9 cellular contexts compared by ENCODE assay signal in genomic region chr21:42145569-42146250, GRCh38.
DNase-seq lines count a peak whose midpoint lies in the region; TF ChIP-seq lines count a peak whose summit lies in the region.
"Had no signal": no experiment of that assay in that cellular context is flagged by ENCODE, and none has a peak within 500 bp of the region (broad histone marks: within the 10 kb centered on the region; RNA-seq: fewer than 3 reads in every experiment).

No MANE protein-coding gene starts in this region.

- H3K36me3 Mint-ChIP-seq in activated T-helper 1 cell treated with anti-CD3 and anti-CD28 coated beads, Interleukin-12 subunit alpha, Interleukin-12 subunit beta, Interleukin-2, Interleukin-4 antibody, amounts not matched to agents 30 ng/mL and 10 ng/mL and 1 ng/mL, durations not matched to agents 14 hours and 24 hours and 36 hours (ENCODE audit: low read depth), result no peaks in the 10 kb centered on the region

- TF ChIP-seq EP300 in neural cell (conservative IDR thresholded peaks at IDR 0.05; ENCODE audit: poor library complexity, severe bottlenecking) (peak; percentile 29), stomach (IDR thresholded peaks at IDR 0.05) (no peak)

- TF ChIP-seq RAD21 in neural cell (conservative IDR thresholded peaks at IDR 0.05), result peak; percentile 98

- no peak for TF ChIP-seq POLR2A in stomach (IDR thresholded peaks at IDR 0.05)

- intact Hi-C loops in activated T-helper 1 cell treated with anti-CD3 and anti-CD28 coated beads, Interleukin-12 subunit alpha, Interleukin-12 subunit beta, Interleukin-2, Interleukin-4 antibody, amounts not matched to agents 30 ng/mL and 10 ng/mL and 1 ng/mL, durations not matched to agents 14 hours and 24 hours and 36 hours (cut with micrococcal nuclease), result loop anchor here (1.0 to 5.0 kb wide), 5 partner anchors 42 to 382 kb away; no protein-coding TSS in a partner anchor
- intact Hi-C loops in stomach (cut with DNase I; ENCODE audit: low total_unique reads), result loop anchor here (5.0 kb wide), 1 partner anchor 107 kb away; no protein-coding TSS in a partner anchor

- DNase-seq in DMS 273 (lab: John Stamatoyannopoulos, UW; ENCODE audit: unreplicated experiment) (peak; percentile 82), RPMI7951 (ENCODE audit: low read depth) (peak; percentile 38), fibroblast of pulmonary artery (ENCODE audit: low read depth) (peak; percentile 75), stomach (peak; percentile 59), cortex of kidney (lab: John Stamatoyannopoulos, UW) (no peak)
- peak; percentile 55 for DNase-seq in activated T-helper 1 cell treated with anti-CD3 and anti-CD28 coated beads, Interleukin-12 subunit alpha, Interleukin-12 subunit beta, Interleukin-2, Interleukin-4 antibody, amounts not matched to agents 30 ng/mL and 10 ng/mL and 1 ng/mL, durations not matched to agents 14 hours and 24 hours and 36 hours (ENCODE audit: low spot score)

- peaks cover 10% of the 10 kb centered on the region for H3K4me1 Mint-ChIP-seq in activated T-helper 1 cell treated with anti-CD3 and anti-CD28 coated beads, Interleukin-12 subunit alpha, Interleukin-12 subunit beta, Interleukin-2, Interleukin-4 antibody, amounts not matched to agents 30 ng/mL and 10 ng/mL and 1 ng/mL, durations not matched to agents 14 hours and 24 hours and 36 hours (ENCODE audit: low read depth)

- peaks cover 0 to 6% (median 4%) of the 10 kb centered on the region in 4 donors for H3K4me1 ChIP-seq in stomach

- H3K27ac Mint-ChIP-seq in activated T-helper 1 cell treated with anti-CD3 and anti-CD28 coated beads, Interleukin-12 subunit alpha, Interleukin-12 subunit beta, Interleukin-2, Interleukin-4 antibody, amounts not matched to agents 30 ng/mL and 10 ng/mL and 1 ng/mL, durations not matched to agents 14 hours and 24 hours and 36 hours, result peak overlapping the region; percentile 25

- H3K27ac ChIP-seq in KOPT-K1 (ENCODE audit: low read depth, low read length, poor library complexity, severe bottlenecking) (peak overlapping the region; percentile 60), neural cell (ENCODE audit: low read length) (no peak overlapping the region), stomach (no peak overlapping the region)

- H4K20me1 ChIP-seq in neural cell (ENCODE audit: insufficient read depth), result no peaks in the 10 kb centered on the region

- no peaks in the 10 kb centered on the region for H3K79me2 ChIP-seq in neural cell (replicated peaks; ENCODE audit: insufficient read depth, low read length)

- H3K36me3 ChIP-seq in KOPT-K1 (ENCODE audit: insufficient read depth, low read length), result no peaks in the 10 kb centered on the region
- H3K36me3 ChIP-seq in neural cell (ENCODE audit: insufficient read depth, low read length), result no peaks in the 10 kb centered on the region
- H3K36me3 ChIP-seq in stomach, result no peaks in the 10 kb centered on the region

- H3K9ac ChIP-seq in neural cell (ENCODE audit: low read length), result peak overlapping the region; percentile 38

- TF ChIP-seq CTCF in fibroblast of pulmonary artery (IDR thresholded peaks at IDR 0.05; ENCODE audit: low read length, missing control alignments) (peak; percentile 94), neural cell (IDR thresholded peaks at IDR 0.05; ENCODE audit: poor library complexity, severe bottlenecking) (peak; percentile 97), stomach (IDR thresholded peaks at IDR 0.05) (peak in 5 of 7 experiments; percentile 92 to 96 (median 95))

- no peaks in the 10 kb centered on the region for H3K9me2 ChIP-seq in neural cell (ENCODE audit: insufficient read depth, low read length)

- peak overlapping the region; percentile 29 for H2AFZ ChIP-seq in neural cell (ENCODE audit: low read depth, low read length)

- H3K27me3 Mint-ChIP-seq in activated T-helper 1 cell treated with anti-CD3 and anti-CD28 coated beads, Interleukin-12 subunit alpha, Interleukin-12 subunit beta, Interleukin-2, Interleukin-4 antibody, amounts not matched to agents 30 ng/mL and 10 ng/mL and 1 ng/mL, durations not matched to agents 14 hours and 24 hours and 36 hours (ENCODE audit: insufficient read depth), result peaks cover 2% of the 10 kb centered on the region

- H3K4me3 ChIP-seq in fibroblast of pulmonary artery (replicated peaks; ENCODE audit: low read depth, low read length), result no peak overlapping the region
- H3K4me3 ChIP-seq in neural cell (ENCODE audit: low read length), result no peak overlapping the region
- H3K4me3 ChIP-seq in stomach, result no peak overlapping the region

- WGBS in stomach, 5 donors, result 22 to 34% (median 30%) methylated on average over 11 to 14 of the region's 14 CpGs

- no peaks in the 10 kb centered on the region for H3K27me3 ChIP-seq in neural cell (ENCODE audit: insufficient read depth, low read depth, low read length)
- peaks cover 0 to 8% (median 0%) of the 10 kb centered on the region in 3 donors for H3K27me3 ChIP-seq in stomach

- no peaks in the 10 kb centered on the region for H3K9me3 ChIP-seq in KOPT-K1 (ENCODE audit: insufficient read depth, low read length, poor library complexity, severe bottlenecking)
- H3K9me3 ChIP-seq in neural cell (ENCODE audit: low read length), result no peaks in the 10 kb centered on the region
- H3K9me3 ChIP-seq in stomach, result no peaks in the 10 kb centered on the region

- no peak overlapping the region for H3K4me3 Mint-ChIP-seq in activated T-helper 1 cell treated with anti-CD3 and anti-CD28 coated beads, Interleukin-12 subunit alpha, Interleukin-12 subunit beta, Interleukin-2, Interleukin-4 antibody, amounts not matched to agents 30 ng/mL and 10 ng/mL and 1 ng/mL, durations not matched to agents 14 hours and 24 hours and 36 hours
- H3K4me3 Mint-ChIP-seq: T-helper 1 cell treated with Interleukin-12 subunit alpha and Interleukin-12 subunit beta and Interleukin-4 antibody, amounts not matched to agents 30 μg/mL and 1 μg/mL, for 36 hours had no signal

- H3F3A ChIP-seq in neural cell (ENCODE audit: insufficient read depth, low read length, poor library complexity, severe bottlenecking), result no peaks in the 10 kb centered on the region

- H3K4me2 ChIP-seq in neural cell (ENCODE audit: low read length), result no peak overlapping the region

- H3K9me3 Mint-ChIP-seq in activated T-helper 1 cell treated with anti-CD3 and anti-CD28 coated beads, Interleukin-12 subunit alpha, Interleukin-12 subunit beta, Interleukin-2, Interleukin-4 antibody, amounts not matched to agents 30 ng/mL and 10 ng/mL and 1 ng/mL, durations not matched to agents 14 hours and 24 hours and 36 hours, result no peaks in the 10 kb centered on the region
- H3K9me3 Mint-ChIP-seq: T-helper 1 cell treated with Interleukin-12 subunit alpha and Interleukin-12 subunit beta and Interleukin-4 antibody, amounts not matched to agents 30 μg/mL and 1 μg/mL, for 36 hours had no signal

TF ChIP-seq in neural cell, 6 proteins besides CTCF, POLR2A, EP300 and RAD21:
- TF ChIP-seq POLR2AphosphoS5 (IDR thresholded peaks at IDR 0.05) (no peak), REST (IDR thresholded peaks at IDR 0.05; ENCODE audit: borderline replicate concordance) (no peak), EZH2 (IDR thresholded peaks at IDR 0.05; ENCODE audit: borderline replicate concordance, insufficient read depth, low read length, poor library complexity, severe bottlenecking) (no peak), TAF1 (IDR thresholded peaks at IDR 0.05; ENCODE audit: low read depth) (no peak), SMC3 (conservative IDR thresholded peaks at IDR 0.05; ENCODE audit: poor library complexity) (peak; percentile 96), MXI1 (conservative IDR thresholded peaks at IDR 0.05; ENCODE audit: poor library complexity, severe bottlenecking) (peak; percentile 41)
TF ChIP-seq in neural cell: peak in this region for 2.
